12 cellular contexts compared by ENCODE assay signal in genomic region chr17:52681486-52681885, GRCh38.
DNase-seq lines count a peak whose midpoint lies in the region; ATAC-seq, FAIRE-seq and TF ChIP-seq lines count a peak whose summit lies in the region.
"Had no signal": no experiment of that assay in that cellular context is flagged by ENCODE, and none has a peak within 500 bp of the region (broad histone marks: within the 10 kb centered on the region; RNA-seq: fewer than 3 reads in every experiment).

No MANE protein-coding gene starts in this region.

- TF ChIP-seq POLR2A in GM18505 (IDR thresholded peaks at IDR 0.05; ENCODE audit: borderline replicate concordance, extremely low read depth, insufficient read depth, insufficient read length), result no peak

- no peak for FAIRE-seq in D721Med (lab: Jason Lieb, UNC)

- TF ChIP-seq CTCF in D721Med (IDR thresholded peaks at IDR 0.05; ENCODE audit: insufficient read depth, missing control alignments), result no peak

- DNase-seq in DMS53 treated with DMSO at 0.1 percent for 48 hours (lab: John Stamatoyannopoulos, UW; ENCODE audit: unreplicated experiment), result peak; percentile 88
- peak; percentile 50 for DNase-seq in NCI-H187 treated with DMSO at 0.1 percent for 48 hours (lab: John Stamatoyannopoulos, UW)
- peak; percentile 82 for DNase-seq in NCI-H345 (lab: John Stamatoyannopoulos, UW)
- peak; percentile 98 for DNase-seq in SHP77 treated with DMSO at 0.1 percent for 48 hours (lab: John Stamatoyannopoulos, UW)
- DNase-seq in D721Med (ENCODE audit: insufficient read length, low spot score), result no peak
- DNase-seq in midbrain (lab: John Stamatoyannopoulos, UW), result no peak
- DNase-seq: C1 segment of cervical spinal cord, DMS 273 treated with DMSO at 0.1 percent for 48 hours, H9, NCI-H226, PC-9 had no signal

- no peak for ATAC-seq in GM18505 (IDR thresholded peaks at IDR 0.05; ENCODE audit: unreplicated experiment)

Comparison
In these comparisons a context has a peak if more than half of its experiments do, and no peak if none do; other contexts are left out.
1. DNase-seq: peak in DMS53 treated with DMSO at 0.1 percent for 48 hours (single experiment), NCI-H187 treated with DMSO at 0.1 percent for 48 hours (single experiment), NCI-H345 (single experiment) and SHP77 treated with DMSO at 0.1 percent for 48 hours (single experiment); none in D721Med (single experiment) and midbrain (single experiment).